ENCODE assay signal across 11 cellular contexts in genomic region chr4:70291341-70291740, GRCh38. TPM values are rescaled to one million over a fixed set of nuclear protein-coding genes. Genes with fewer than 3 reads are reported as not detected.
"Had no signal": no experiment of that assay in that cellular context is flagged by ENCODE, and none has a peak within 500 bp of the region (broad histone marks: within the 10 kb centered on the region; RNA-seq: fewer than 3 reads in every experiment).

No MANE protein-coding gene starts in this region.

- H3K4me3 ChIP-seq: GM23338 had no signal

- H3K27ac Mint-ChIP-seq: GM23338, HFFc6, IgD-negative memory B cell had no signal

- H3K27ac ChIP-seq: HL-60 had no signal

- FAIRE-seq: H1, H54, HepG2 had no signal

- ATAC-seq: GM23338, HCT116, HepG2 had no signal

- H3K4me2 ChIP-seq: GM23338 had no signal

- H3K4me3 Mint-ChIP-seq: GM23338, H9, HFFc6, IgD-negative memory B cell had no signal

- H3K27me3 Mint-ChIP-seq: IgD-negative memory B cell had no signal

- H3K4me1 Mint-ChIP-seq: GM23338, H9, IgD-negative memory B cell had no signal

- H2AFZ ChIP-seq: GM23338 had no signal

- DNase-seq: H9, HFFc6, KG1 had no signal

- H3K9me3 Mint-ChIP-seq: GM23338, H9 had no signal

- H3K36me3 Mint-ChIP-seq: IgD-negative memory B cell had no signal

RNA-seq across cellular contexts. Expression of gene CABS1, which starts 43.4 kb away (rescaled TPM):
- total RNA-seq: GM23338, H1, HepG2, HFFc6, HT1080 had no signal
- polyA plus RNA-seq: GM23338, HepG2, IgD-negative memory B cell had no signal

RNA-seq across cellular contexts. Expression of gene CSN3, which starts 48.9 kb away (rescaled TPM):
- total RNA-seq: GM23338, H1, H9, HepG2, HFFc6, HT1080 had no signal
- polyA plus RNA-seq: GM23338, H1, HepG2, IgD-negative memory B cell had no signal
